Comparison of ENCODE assay signal across 22 cellular contexts in the genomic region with DNA sequence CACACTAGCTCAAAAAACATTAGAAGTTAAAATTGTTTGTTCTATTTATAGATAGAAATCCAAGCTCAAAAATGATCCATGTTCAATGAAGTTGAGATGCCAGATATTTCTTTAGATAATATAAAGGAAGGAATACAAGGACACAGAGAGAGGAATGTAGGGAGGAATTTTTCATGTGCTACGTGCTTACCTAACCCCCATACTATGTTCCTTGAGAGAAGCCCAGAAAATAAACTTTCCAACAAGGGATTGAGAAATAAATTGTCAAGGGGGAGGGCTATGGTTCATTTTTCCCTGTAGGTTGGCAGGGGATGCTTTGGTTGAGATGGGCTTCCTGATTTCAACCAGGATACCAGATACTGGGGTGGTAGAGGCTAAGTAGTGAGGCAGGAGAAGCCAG.
"Had no signal": no experiment of that assay in that cellular context is flagged by ENCODE, and none has a peak within 500 bp of the region (broad histone marks: within the 10 kb centered on the region; RNA-seq: fewer than 3 reads in every experiment).

No MANE protein-coding gene starts in this region.

- H3K9me3 ChIP-seq: SJCRH30 had no signal

- DNase-seq: activated CD4-positive, alpha-beta T cell treated with anti-CD3 and anti-CD28 coated beads, Interleukin-2, amount 50 U/mL, for 48 hours; activated CD8-positive, alpha-beta T cell treated with anti-CD3 and anti-CD28 coated beads, Interleukin-2, amount 10 ng/mL, durations not matched to agents 7 days and 5 days; activated gamma-delta T cell; activated naive CD4-positive, alpha-beta T cell treated with anti-CD3 and anti-CD28 coated beads for 36 hours; activated T-cell treated with anti-CD3 and anti-CD28 coated beads, Interleukin-2, amount 50 U/mL, for 24 hours; amniotic stem cell; aorta; brain microvascular endothelial cell; central memory CD4-positive, alpha-beta T cell; Karpas-422; NCI-H1048; NCI-H1105 treated with DMSO at 0.1 percent for 48 hours; NCI-H1436; NCI-H1694; NCI-H1930; NCI-H2081 treated with DMSO at 0.1 percent for 48 hours; NCI-H510A treated with DMSO at 0.1 percent for 48 hours; NCI-H526 treated with DMSO at 0.1 percent for 48 hours; NCI-H82; SHP77; SJCRH30 had no signal

- H3K36me3 ChIP-seq: brain microvascular endothelial cell, SJCRH30 had no signal

- H3K27ac ChIP-seq: brain microvascular endothelial cell, SJCRH30, SK-N-MC had no signal

- H3K4me3 ChIP-seq: SJCRH30, SK-N-MC had no signal

- H3K4me1 ChIP-seq: SJCRH30 had no signal

- H3K27me3 ChIP-seq: brain microvascular endothelial cell, SJCRH30 had no signal
